Comparison of ENCODE assay signal across 18 cellular contexts in genomic region chr5:78720234-78720985, GRCh38.
DNase-seq lines count a peak whose midpoint lies in the region; ATAC-seq, FAIRE-seq and TF ChIP-seq lines count a peak whose summit lies in the region.
"Had no signal": no experiment of that assay in that cellular context is flagged by ENCODE, and none has a peak within 500 bp of the region (broad histone marks: within the 10 kb centered on the region; RNA-seq: fewer than 3 reads in every experiment).

No MANE protein-coding gene starts in this region.

- H3K4me3 Mint-ChIP-seq in endothelial cell (ENCODE audit: unreplicated experiment) = peak overlapping the region; percentile 21
- H3K4me3 Mint-ChIP-seq: activated naive CD8-positive, alpha-beta T cell treated with anti-CD3 and anti-CD28 coated beads for 36 hours had no signal

- H3K9me2 ChIP-seq in Loucy (replicated peaks; ENCODE audit: low read depth, low read length) = no peaks in the 10 kb centered on the region

- TF ChIP-seq CTCF in Loucy (conservative IDR thresholded peaks at IDR 0.05; ENCODE audit: low read length) (no peak), endothelial cell (IDR thresholded peaks at IDR 0.05; ENCODE audit: unreplicated experiment) (no peak)

- H3K79me2 ChIP-seq in Loucy (ENCODE audit: insufficient read depth, low read length) = no peaks in the 10 kb centered on the region

- no peaks in the 10 kb centered on the region for H4K20me1 ChIP-seq in BLaER1 treated with 17β-estradiol and CSF1 and Interleukin-3, amounts not matched to agents 10 nM and 100 nM
- H4K20me1 ChIP-seq in Loucy (ENCODE audit: insufficient read depth, low read length, poor library complexity, severe bottlenecking) = no peaks in the 10 kb centered on the region

- no peak overlapping the region for H3K27ac ChIP-seq in BLaER1 treated with 17β-estradiol and CSF1 and Interleukin-3, amounts not matched to agents 10 nM and 100 nM
- H3K27ac ChIP-seq in aorta (ENCODE audit: low read depth in 1 of 2, low read length in 2 of 2) = no peak overlapping the region
- H3K27ac ChIP-seq: left ventricle myocardium inferior, VCaP had no signal

- intact Hi-C loops in aorta (cut with DNase I) = no loop called here

- H3K9me3 ChIP-seq in BLaER1 treated with 17β-estradiol and CSF1 and Interleukin-3, amounts not matched to agents 10 nM and 100 nM (replicated peaks in 1 of 11) = no peaks in the 10 kb centered on the region
- H3K9me3 ChIP-seq in Loucy (ENCODE audit: insufficient read depth, low read depth, low read length) = no peaks in the 10 kb centered on the region
- no peaks in the 10 kb centered on the region for H3K9me3 ChIP-seq in neuron (ENCODE audit: low read length)
- H3K9me3 ChIP-seq in aorta (ENCODE audit: control insufficient read depth, low read length) = no peaks in the 10 kb centered on the region
- H3K9me3 ChIP-seq: left ventricle myocardium inferior, ovary had no signal

- H3K4me2 ChIP-seq in BLaER1 treated with 17β-estradiol and CSF1 and Interleukin-3, amounts not matched to agents 10 nM and 100 nM = peak overlapping the region in 6 of 11 experiments; percentile 2 to 42 (median 24); a peak in 8 of 22 replicates
- peak overlapping the region; percentile 56 for H3K4me2 ChIP-seq in Loucy (ENCODE audit: low read depth, low read length, poor library complexity, severe bottlenecking)

- peaks cover 26% of the 10 kb centered on the region for H3K4me1 Mint-ChIP-seq in endothelial cell (ENCODE audit: unreplicated experiment)
- H3K4me1 Mint-ChIP-seq: activated naive CD8-positive, alpha-beta T cell treated with anti-CD3 and anti-CD28 coated beads for 36 hours had no signal

- no peak overlapping the region for H3K4me3 ChIP-seq in BLaER1 treated with 17β-estradiol and CSF1 and Interleukin-3, amounts not matched to agents 10 nM and 100 nM
- H3K4me3 ChIP-seq in Loucy (ENCODE audit: low read length, poor library complexity, severe bottlenecking) (peak overlapping the region; percentile 63), neuron (ENCODE audit: low read length) (no peak overlapping the region), aorta (ENCODE audit: low read length in 2 of 2) (no peak overlapping the region)
- H3K4me3 ChIP-seq: left ventricle myocardium inferior, ovary had no signal

- no peaks in the 10 kb centered on the region for H3K27me3 ChIP-seq in BLaER1 treated with 17β-estradiol and CSF1 and Interleukin-3, amounts not matched to agents 10 nM and 100 nM
- no peaks in the 10 kb centered on the region for H3K27me3 ChIP-seq in Loucy (ENCODE audit: insufficient read depth, low read length, poor library complexity, severe bottlenecking)
- no peaks in the 10 kb centered on the region for H3K27me3 ChIP-seq in neuron (ENCODE audit: insufficient read depth, low read length)
- no peaks in the 10 kb centered on the region for H3K27me3 ChIP-seq in aorta (ENCODE audit: control insufficient read depth in 1 of 2, insufficient read depth in 2 of 2, low read length in 1 of 2)
- H3K27me3 ChIP-seq: ovary had no signal

- no peak for DNase-seq in endothelial cell (ENCODE audit: low spot score)
- DNase-seq in NCI-H2227 treated with DMSO at 0.1 percent for 48 hours (lab: John Stamatoyannopoulos, UW) = no peak
- DNase-seq in aorta = no peak
- DNase-seq in activated effector memory CD4-positive, alpha-beta T cell treated with Interleukin-2 at 50 U/mL for 16 hours = no peak
- no peak for DNase-seq in GM12892 (ENCODE audit: insufficient read length)
- DNase-seq: activated naive CD8-positive, alpha-beta T cell treated with anti-CD3 and anti-CD28 coated beads for 36 hours; AML-193; left ventricle myocardium inferior; NCI-H1417 treated with DMSO at 0.1 percent for 48 hours; NCI-H526 treated with DMSO at 0.1 percent for 48 hours; ovary; SHP77 treated with DMSO at 0.1 percent for 48 hours; trophoblast cell had no signal

- H3K4me1 ChIP-seq in BLaER1 treated with 17β-estradiol and CSF1 and Interleukin-3, amounts not matched to agents 10 nM and 100 nM = peaks cover 4 to 22% (median 10%) of the 10 kb centered on the region in 10 experiments; a peak in 15 of 20 replicates
- H3K4me1 ChIP-seq in Loucy (ENCODE audit: insufficient read depth, low read length, poor library complexity, severe bottlenecking) = peaks cover 47% of the 10 kb centered on the region
- peaks cover 12% of the 10 kb centered on the region for H3K4me1 ChIP-seq in neuron (ENCODE audit: insufficient read depth, low read length)
- no peaks in the 10 kb centered on the region for H3K4me1 ChIP-seq in aorta (ENCODE audit: control insufficient read depth in 1 of 2, insufficient read depth in 2 of 2, low read length in 2 of 2)

- WGBS in aorta, 2 donors = 35 to 42% methylated on average over 9 of the region's 9 CpGs

- no peaks in the 10 kb centered on the region for H3K36me3 Mint-ChIP-seq in endothelial cell (ENCODE audit: low read depth, unreplicated experiment)
- H3K36me3 Mint-ChIP-seq: activated naive CD8-positive, alpha-beta T cell treated with anti-CD3 and anti-CD28 coated beads for 36 hours had no signal

- no peak overlapping the region; a peak in 1 of 22 replicates for H3K9ac ChIP-seq in BLaER1 treated with 17β-estradiol and CSF1 and Interleukin-3, amounts not matched to agents 10 nM and 100 nM
- H3K9ac ChIP-seq in Loucy (ENCODE audit: low read depth, low read length, poor library complexity, severe bottlenecking) = peak overlapping the region; percentile 56

- no peaks in the 10 kb centered on the region for H3K27me3 Mint-ChIP-seq in endothelial cell (ENCODE audit: unreplicated experiment)
- H3K27me3 Mint-ChIP-seq: activated naive CD8-positive, alpha-beta T cell treated with anti-CD3 and anti-CD28 coated beads for 36 hours had no signal

- H2AFZ ChIP-seq in Loucy (ENCODE audit: low read length) (peak overlapping the region; percentile 53), neuron (ENCODE audit: low read depth, low read length) (peak overlapping the region; percentile 13)

- no peak for ATAC-seq in aorta (ENCODE audit: low FRiP score)
- ATAC-seq: esophagus mucosa had no signal

- H3K36me3 ChIP-seq in BLaER1 treated with 17β-estradiol and CSF1 and Interleukin-3, amounts not matched to agents 10 nM and 100 nM = no peaks in the 10 kb centered on the region
- no peaks in the 10 kb centered on the region for H3K36me3 ChIP-seq in Loucy (ENCODE audit: insufficient read depth, low read length)
- H3K36me3 ChIP-seq in neuron (ENCODE audit: insufficient read depth, low read length) = no peaks in the 10 kb centered on the region
- no peaks in the 10 kb centered on the region for H3K36me3 ChIP-seq in aorta (ENCODE audit: control insufficient read depth in 1 of 2, insufficient read depth in 2 of 2, low read length in 1 of 2)
- H3K36me3 ChIP-seq: left ventricle myocardium inferior, ovary had no signal

- peak overlapping the region; percentile 78 for H3K27ac Mint-ChIP-seq in endothelial cell (ENCODE audit: unreplicated experiment)
- H3K27ac Mint-ChIP-seq: activated naive CD8-positive, alpha-beta T cell treated with anti-CD3 and anti-CD28 coated beads for 36 hours had no signal

- no peaks in the 10 kb centered on the region for H3K9me3 Mint-ChIP-seq in endothelial cell (ENCODE audit: unreplicated experiment)
- H3K9me3 Mint-ChIP-seq: activated naive CD8-positive, alpha-beta T cell treated with anti-CD3 and anti-CD28 coated beads for 36 hours had no signal

- no peak for TF ChIP-seq POLR2A in GM12892 (IDR thresholded peaks at IDR 0.05; ENCODE audit: low read depth, low read length)

- FAIRE-seq in GM12892 (lab: Jason Lieb, UNC) = no peak

- H3F3A ChIP-seq in Loucy (ENCODE audit: low read depth) = 0 out of 2 replicates have a peak, but pooled peaks cover 3% of the 10 kb centered on the region
